Comparison of ENCODE assay signal across 1 cellular context in genomic region chr6:118931436-118931835, GRCh38.
TF ChIP-seq lines count a peak whose summit lies in the region.

No MANE protein-coding gene starts in this region.

TF ChIP-seq in GM12878, 131 proteins besides CTCF, POLR2A, EP300 and RAD21:
- TF ChIP-seq IKZF1 (conservative IDR thresholded peaks at IDR 0.05) (no peak), RB1 (IDR thresholded peaks at IDR 0.05; ENCODE audit: borderline replicate concordance) (no peak), KDM1A (IDR thresholded peaks at IDR 0.05; ENCODE audit: borderline replicate concordance) (no peak), FOXM1 (IDR thresholded peaks at IDR 0.05; ENCODE audit: low read depth, low read length) (no peak), CBX5 (IDR thresholded peaks at IDR 0.05; ENCODE audit: low read depth) (no peak), MTA2 (IDR thresholded peaks at IDR 0.05; ENCODE audit: low read depth) (no peak), ZSCAN29 (IDR thresholded peaks at IDR 0.05) (no peak), RFX5 (IDR thresholded peaks at IDR 0.05; ENCODE audit: low read depth, low read length) (no peak), E2F4 (IDR thresholded peaks at IDR 0.05; ENCODE audit: low read depth, low read length) (no peak), RCOR1 (conservative IDR thresholded peaks at IDR 0.05; ENCODE audit: low read depth, low read length) (no peak), LARP7 (IDR thresholded peaks at IDR 0.05) (no peak), FOXK2 (IDR thresholded peaks at IDR 0.05) (no peak), MYB (IDR thresholded peaks at IDR 0.05; ENCODE audit: borderline replicate concordance, low read depth, low read length) (no peak), KAT2A (conservative IDR thresholded peaks at IDR 0.05; ENCODE audit: control insufficient read depth, low read depth, low read length) (no peak), SIN3A (IDR thresholded peaks at IDR 0.05; ENCODE audit: low read depth, low read length) (no peak), BCLAF1 (IDR thresholded peaks at IDR 0.05) (no peak)
- TF ChIP-seq, protein P1, sequence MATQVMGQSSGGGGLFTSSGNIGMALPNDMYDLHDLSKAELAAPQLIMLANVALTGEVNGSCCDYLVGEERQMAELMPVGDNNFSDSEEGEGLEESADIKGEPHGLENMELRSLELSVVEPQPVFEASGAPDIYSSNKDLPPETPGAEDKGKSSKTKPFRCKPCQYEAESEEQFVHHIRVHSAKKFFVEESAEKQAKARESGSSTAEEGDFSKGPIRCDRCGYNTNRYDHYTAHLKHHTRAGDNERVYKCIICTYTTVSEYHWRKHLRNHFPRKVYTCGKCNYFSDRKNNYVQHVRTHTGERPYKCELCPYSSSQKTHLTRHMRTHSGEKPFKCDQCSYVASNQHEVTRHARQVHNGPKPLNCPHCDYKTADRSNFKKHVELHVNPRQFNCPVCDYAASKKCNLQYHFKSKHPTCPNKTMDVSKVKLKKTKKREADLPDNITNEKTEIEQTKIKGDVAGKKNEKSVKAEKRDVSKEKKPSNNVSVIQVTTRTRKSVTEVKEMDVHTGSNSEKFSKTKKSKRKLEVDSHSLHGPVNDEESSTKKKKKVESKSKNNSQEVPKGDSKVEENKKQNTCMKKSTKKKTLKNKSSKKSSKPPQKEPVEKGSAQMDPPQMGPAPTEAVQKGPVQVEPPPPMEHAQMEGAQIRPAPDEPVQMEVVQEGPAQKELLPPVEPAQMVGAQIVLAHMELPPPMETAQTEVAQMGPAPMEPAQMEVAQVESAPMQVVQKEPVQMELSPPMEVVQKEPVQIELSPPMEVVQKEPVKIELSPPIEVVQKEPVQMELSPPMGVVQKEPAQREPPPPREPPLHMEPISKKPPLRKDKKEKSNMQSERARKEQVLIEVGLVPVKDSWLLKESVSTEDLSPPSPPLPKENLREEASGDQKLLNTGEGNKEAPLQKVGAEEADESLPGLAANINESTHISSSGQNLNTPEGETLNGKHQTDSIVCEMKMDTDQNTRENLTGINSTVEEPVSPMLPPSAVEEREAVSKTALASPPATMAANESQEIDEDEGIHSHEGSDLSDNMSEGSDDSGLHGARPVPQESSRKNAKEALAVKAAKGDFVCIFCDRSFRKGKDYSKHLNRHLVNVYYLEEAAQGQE (IDR thresholded peaks at IDR 0.05; ENCODE audit: low read depth, low read length), result no peak
- TF ChIP-seq, protein P2, sequence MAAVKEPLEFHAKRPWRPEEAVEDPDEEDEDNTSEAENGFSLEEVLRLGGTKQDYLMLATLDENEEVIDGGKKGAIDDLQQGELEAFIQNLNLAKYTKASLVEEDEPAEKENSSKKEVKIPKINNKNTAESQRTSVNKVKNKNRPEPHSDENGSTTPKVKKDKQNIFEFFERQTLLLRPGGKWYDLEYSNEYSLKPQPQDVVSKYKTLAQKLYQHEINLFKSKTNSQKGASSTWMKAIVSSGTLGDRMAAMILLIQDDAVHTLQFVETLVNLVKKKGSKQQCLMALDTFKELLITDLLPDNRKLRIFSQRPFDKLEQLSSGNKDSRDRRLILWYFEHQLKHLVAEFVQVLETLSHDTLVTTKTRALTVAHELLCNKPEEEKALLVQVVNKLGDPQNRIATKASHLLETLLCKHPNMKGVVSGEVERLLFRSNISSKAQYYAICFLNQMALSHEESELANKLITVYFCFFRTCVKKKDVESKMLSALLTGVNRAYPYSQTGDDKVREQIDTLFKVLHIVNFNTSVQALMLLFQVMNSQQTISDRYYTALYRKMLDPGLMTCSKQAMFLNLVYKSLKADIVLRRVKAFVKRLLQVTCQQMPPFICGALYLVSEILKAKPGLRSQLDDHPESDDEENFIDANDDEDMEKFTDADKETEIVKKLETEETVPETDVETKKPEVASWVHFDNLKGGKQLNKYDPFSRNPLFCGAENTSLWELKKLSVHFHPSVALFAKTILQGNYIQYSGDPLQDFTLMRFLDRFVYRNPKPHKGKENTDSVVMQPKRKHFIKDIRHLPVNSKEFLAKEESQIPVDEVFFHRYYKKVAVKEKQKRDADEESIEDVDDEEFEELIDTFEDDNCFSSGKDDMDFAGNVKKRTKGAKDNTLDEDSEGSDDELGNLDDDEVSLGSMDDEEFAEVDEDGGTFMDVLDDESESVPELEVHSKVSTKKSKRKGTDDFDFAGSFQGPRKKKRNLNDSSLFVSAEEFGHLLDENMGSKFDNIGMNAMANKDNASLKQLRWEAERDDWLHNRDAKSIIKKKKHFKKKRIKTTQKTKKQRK (IDR thresholded peaks at IDR 0.05; ENCODE audit: low read depth, low read length), result no peak
